ENCODE assay signal across 10 cellular contexts in genomic region chr11:68371176-68372041, GRCh38. TPM values are rescaled to one million over a fixed set of nuclear protein-coding genes. Genes with fewer than 3 reads are reported as not detected.
A peak's percentile ranks its signal among the peaks of the same experiment; 100 is the strongest.
DNase-seq lines count a peak whose midpoint lies in the region; ATAC-seq and TF ChIP-seq lines count a peak whose summit lies in the region.
"Had no signal": no experiment of that assay in that cellular context is flagged by ENCODE, and none has a peak within 500 bp of the region (broad histone marks: within the 10 kb centered on the region; RNA-seq: fewer than 3 reads in every experiment).

No MANE protein-coding gene starts in this region.

- no peak for ATAC-seq in GM21515 (IDR thresholded peaks at IDR 0.05; ENCODE audit: unreplicated experiment)

- H3K4me1 ChIP-seq in DOHH2 (ENCODE audit: control insufficient read depth, low read length) (peaks cover 46% of the 10 kb centered on the region), Karpas-422 (ENCODE audit: low read length) (peaks cover 22% of the 10 kb centered on the region), fibroblast of lung (ENCODE audit: control insufficient read depth, extremely low read depth, insufficient read depth, low read length) (peaks cover 18% of the 10 kb centered on the region), parathyroid adenoma (no peaks in the 10 kb centered on the region), spleen (peaks cover 25 to 65% (median 45%) of the 10 kb centered on the region in 6 donors)

- WGBS in spleen, 5 donors = 72 to 86% (median 75%) methylated on average over 26 to 35 of the region's 35 CpGs

- peaks cover 3% of the 10 kb centered on the region for H3F3A ChIP-seq in DOHH2 (ENCODE audit: control insufficient read depth, insufficient read depth)

- H3K27me3 ChIP-seq in DOHH2 (ENCODE audit: control insufficient read depth, low read length) (no peaks in the 10 kb centered on the region), Karpas-422 (ENCODE audit: low read length) (no peaks in the 10 kb centered on the region), fibroblast of lung (ENCODE audit: control insufficient read depth, insufficient read depth, low read length) (no peaks in the 10 kb centered on the region), parathyroid adenoma (ENCODE audit: control insufficient read depth, insufficient read depth, low read length) (no peaks in the 10 kb centered on the region), spleen (replicated peaks in 1 of 7) (peaks cover 0 to 36% (median 0%) of the 10 kb centered on the region in 7 donors)

- H2AFZ ChIP-seq in Karpas-422 (ENCODE audit: low read length) (no peak overlapping the region; the same call in 1 of the 2 replicates), fibroblast of lung (ENCODE audit: low read length) (no peak overlapping the region), parathyroid adenoma (no peak overlapping the region)

- H3K4me2 ChIP-seq in DOHH2 (ENCODE audit: low read length) = peak overlapping the region; percentile 78
- peak overlapping the region; percentile 60 for H3K4me2 ChIP-seq in Karpas-422 (ENCODE audit: low read depth, low read length, poor library complexity, severe bottlenecking)
- H3K4me2 ChIP-seq in fibroblast of lung (ENCODE audit: extremely low read depth, insufficient read depth, low read length) = no peak overlapping the region
- no peak overlapping the region for H3K4me2 ChIP-seq in parathyroid adenoma (ENCODE audit: low read length)

- no peak for TF ChIP-seq POLR2A in spleen (IDR thresholded peaks at IDR 0.05)

- H3K36me3 ChIP-seq in DOHH2 (ENCODE audit: control insufficient read depth, low read length) (no peaks in the 10 kb centered on the region), Karpas-422 (ENCODE audit: insufficient read depth, low read length) (no peaks in the 10 kb centered on the region), fibroblast of lung (ENCODE audit: control insufficient read depth, insufficient read depth, low read length) (no peaks in the 10 kb centered on the region), parathyroid adenoma (ENCODE audit: control insufficient read depth, insufficient read depth, low read length) (no peaks in the 10 kb centered on the region), spleen (peaks cover 0 to 7% (median 0%) of the 10 kb centered on the region in 6 donors)

- H3K79me2 ChIP-seq in DOHH2 (ENCODE audit: control insufficient read depth, low read length) = no peaks in the 10 kb centered on the region
- H3K79me2 ChIP-seq in Karpas-422 (ENCODE audit: low read length) = no peaks in the 10 kb centered on the region
- no peaks in the 10 kb centered on the region for H3K79me2 ChIP-seq in fibroblast of lung (ENCODE audit: control insufficient read depth, insufficient read depth, low read length)
- no peaks in the 10 kb centered on the region for H3K79me2 ChIP-seq in parathyroid adenoma

- TF ChIP-seq CTCF in DOHH2 (IDR thresholded peaks at IDR 0.05; ENCODE audit: low read depth, low read length, poor library complexity, severe bottlenecking) (no peak), fibroblast of lung (conservative IDR thresholded peaks at IDR 0.05 in 1 of 2, IDR thresholded peaks at IDR 0.05 in 1 of 2; ENCODE audit: low read depth in 1 of 2, low read length in 2 of 2) (no peak), parathyroid adenoma (IDR thresholded peaks at IDR 0.05) (no peak), spleen (IDR thresholded peaks at IDR 0.05 in 8 of 11, conservative IDR thresholded peaks at IDR 0.05 in 3 of 11) (peak in 1 of 11 experiments; percentile 20)

- H4K20me1 ChIP-seq in DOHH2 (ENCODE audit: control insufficient read depth, insufficient read depth, low read depth, low read length) (no peaks in the 10 kb centered on the region), Karpas-422 (ENCODE audit: insufficient read depth, low read depth, low read length) (no peaks in the 10 kb centered on the region), fibroblast of lung (ENCODE audit: control insufficient read depth, extremely low read depth, insufficient read depth, low read length) (no peaks in the 10 kb centered on the region)

- H3K9ac ChIP-seq in Karpas-422 (ENCODE audit: low read length) = peak overlapping the region; percentile 39
- H3K9ac ChIP-seq in fibroblast of lung (ENCODE audit: insufficient read depth, low read length) = peak overlapping the region; percentile 2
- no peak overlapping the region for H3K9ac ChIP-seq in parathyroid adenoma

- H3K4me3 ChIP-seq in DOHH2 (ENCODE audit: low read length) = peak overlapping the region; percentile 34
- H3K4me3 ChIP-seq in Karpas-422 (ENCODE audit: low read length) = peak overlapping the region; percentile 11; the same call in 1 of the 2 replicates
- H3K4me3 ChIP-seq in fibroblast of lung (replicated peaks in 1 of 4; ENCODE audit: control extremely low read depth in 1 of 4, insufficient read depth in 1 of 4, low read depth in 3 of 4, low read length in 4 of 4) = no peak overlapping the region
- H3K4me3 ChIP-seq in parathyroid adenoma (ENCODE audit: low read depth, low read length) = no peak overlapping the region
- H3K4me3 ChIP-seq in spleen = peak overlapping the region in 1 of 8 donors; percentile 45

- no peak for DNase-seq in Karpas-422
- DNase-seq in fibroblast of lung (ENCODE audit: low read depth in 2 of 2) = peak in 1 of 2 donors; percentile 67
- DNase-seq in ureter (ENCODE audit: low spot score) = no peak
- no peak for DNase-seq in spleen
- no peak for DNase-seq in hippocampal formation (lab: John Stamatoyannopoulos, UW)
- DNase-seq: T-helper 1 cell had no signal

- no peaks in the 10 kb centered on the region for H3K9me3 ChIP-seq in DOHH2 (ENCODE audit: control insufficient read depth, insufficient read depth, low read length)
- H3K9me3 ChIP-seq in Karpas-422 (ENCODE audit: low read length) = no peaks in the 10 kb centered on the region
- H3K9me3 ChIP-seq in fibroblast of lung (ENCODE audit: control insufficient read depth, insufficient read depth, low read depth, low read length) = no peaks in the 10 kb centered on the region
- no peaks in the 10 kb centered on the region for H3K9me3 ChIP-seq in parathyroid adenoma (ENCODE audit: control insufficient read depth, low read length)
- H3K9me3 ChIP-seq in spleen = no peaks in the 10 kb centered on the region

- H3K27ac ChIP-seq in DOHH2 (ENCODE audit: low read depth, low read length) (peak overlapping the region; percentile 75), Karpas-422 (ENCODE audit: low read length) (no peak overlapping the region), fibroblast of lung (ENCODE audit: insufficient read depth, low read length) (no peak overlapping the region), parathyroid adenoma (peak overlapping the region; percentile 51), spleen (peak overlapping the region in 4 of 8 donors; percentile 45 to 73 (median 55))
- H3K27ac ChIP-seq: C4-2B had no signal

- H3K9me2 ChIP-seq in DOHH2 (replicated peaks; ENCODE audit: control insufficient read depth, low read length) (no peaks in the 10 kb centered on the region), Karpas-422 (replicated peaks; ENCODE audit: insufficient read depth, low read length) (no peaks in the 10 kb centered on the region)

- intact Hi-C loops in spleen (cut with DNase I; ENCODE audit: low total_unique reads) = no loop called here

RNA-seq across cellular contexts. Expression of gene LRP5, which starts 59.0 kb away (rescaled TPM):
- 0.04 and 0.07 TPM in 2 replicates for total RNA-seq in Karpas-422 (2014; rRNA removed; shearing (Covaris generic); ENCODE audit: low replicate concordance)
- total RNA-seq in fibroblast of lung (20.8 and 22.0 TPM in 2 replicates), ureter (82.4 TPM), spleen (10 to 100 TPM; 11.6 to 21.8 (median 17.8) TPM)
- polyA plus RNA-seq in fibroblast of lung (3.5 and 3.8 TPM in 2 replicates), spleen (1 to 10 TPM; 3.9 to 7.2 (median 5.6) TPM)
- 11.3 and 14.3 TPM in 2 replicates for polyA plus RNA-seq in fibroblast of lung (2012)
- polyA minus RNA-seq in fibroblast of lung (ENCODE audit: low replicate concordance) = 16.4 and 23.0 TPM in 2 replicates

Comparison
In these comparisons a context has a peak if more than half of its experiments do, and no peak if none do; other contexts are left out.
1. H3K27ac ChIP-seq: peak in DOHH2 (single experiment) and parathyroid adenoma (single experiment); none in Karpas-422 (single experiment) and fibroblast of lung (single experiment).
2. H3K4me2 ChIP-seq: peak in DOHH2 (single experiment) and Karpas-422 (single experiment); none in fibroblast of lung (single experiment) and parathyroid adenoma (single experiment).
3. H3K4me3 ChIP-seq: peak in DOHH2 (single experiment) and Karpas-422 (single experiment); none in fibroblast of lung (0 of 4) and parathyroid adenoma (single experiment).
4. RNA of gene LRP5, which starts 59.0 kb away (total RNA-seq): 82.4 TPM in ureter (single experiment), 20.8 to 22.0 TPM in fibroblast of lung and 11.6 to 21.8 TPM in spleen; 0.04 to 0.07 TPM in Karpas-422; every median in the first group is over 10 times any median in the second.